1 cellular context compared by ENCODE assay signal in the genomic region with DNA sequence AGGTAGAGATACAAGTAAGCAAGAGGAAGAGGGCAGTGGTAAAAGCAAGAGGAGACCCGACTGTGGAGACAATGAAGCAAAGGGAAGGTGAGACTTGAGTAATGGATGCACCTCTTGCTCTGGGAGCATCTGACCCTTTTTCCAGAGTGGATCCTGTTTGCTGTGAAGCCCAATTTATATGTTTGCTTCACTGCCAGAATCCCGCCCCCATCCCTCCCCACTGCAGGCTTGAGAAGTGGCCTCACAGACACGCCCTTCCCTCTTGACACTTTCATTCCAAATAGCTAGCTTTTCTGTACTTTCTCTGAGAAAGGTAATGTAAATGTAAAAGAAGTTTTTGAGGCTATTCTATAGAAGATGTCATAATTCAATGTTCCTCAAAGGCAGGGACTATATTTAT.
TF ChIP-seq lines count a peak whose summit lies in the region.

No MANE protein-coding gene starts in this region.

TF ChIP-seq in H1, 55 proteins besides CTCF, POLR2A, EP300 and RAD21:
- TF ChIP-seq TCF12 (IDR thresholded peaks at IDR 0.05; ENCODE audit: low read depth, low read length) (no peak), GABPA (IDR thresholded peaks at IDR 0.05; ENCODE audit: borderline replicate concordance, insufficient read depth, low read length) (no peak), NRF1 (IDR thresholded peaks at IDR 0.05; ENCODE audit: low read depth, low read length) (no peak), SUZ12 (IDR thresholded peaks at IDR 0.05; ENCODE audit: low read length) (no peak), HDAC2 (IDR thresholded peaks at IDR 0.05; ENCODE audit: borderline replicate concordance in 1 of 2, low read depth in 2 of 2, low read length in 2 of 2) (no peak), POU5F1 (IDR thresholded peaks at IDR 0.05; ENCODE audit: low read depth, low read length) (no peak), TEAD4 (IDR thresholded peaks at IDR 0.05; ENCODE audit: low read depth, low read length) (no peak), FOSL1 (IDR thresholded peaks at IDR 0.05; ENCODE audit: insufficient read depth, low read depth, low read length) (no peak), JUND (IDR thresholded peaks at IDR 0.05; ENCODE audit: low read length) (no peak)
